In the genomic region with DNA sequence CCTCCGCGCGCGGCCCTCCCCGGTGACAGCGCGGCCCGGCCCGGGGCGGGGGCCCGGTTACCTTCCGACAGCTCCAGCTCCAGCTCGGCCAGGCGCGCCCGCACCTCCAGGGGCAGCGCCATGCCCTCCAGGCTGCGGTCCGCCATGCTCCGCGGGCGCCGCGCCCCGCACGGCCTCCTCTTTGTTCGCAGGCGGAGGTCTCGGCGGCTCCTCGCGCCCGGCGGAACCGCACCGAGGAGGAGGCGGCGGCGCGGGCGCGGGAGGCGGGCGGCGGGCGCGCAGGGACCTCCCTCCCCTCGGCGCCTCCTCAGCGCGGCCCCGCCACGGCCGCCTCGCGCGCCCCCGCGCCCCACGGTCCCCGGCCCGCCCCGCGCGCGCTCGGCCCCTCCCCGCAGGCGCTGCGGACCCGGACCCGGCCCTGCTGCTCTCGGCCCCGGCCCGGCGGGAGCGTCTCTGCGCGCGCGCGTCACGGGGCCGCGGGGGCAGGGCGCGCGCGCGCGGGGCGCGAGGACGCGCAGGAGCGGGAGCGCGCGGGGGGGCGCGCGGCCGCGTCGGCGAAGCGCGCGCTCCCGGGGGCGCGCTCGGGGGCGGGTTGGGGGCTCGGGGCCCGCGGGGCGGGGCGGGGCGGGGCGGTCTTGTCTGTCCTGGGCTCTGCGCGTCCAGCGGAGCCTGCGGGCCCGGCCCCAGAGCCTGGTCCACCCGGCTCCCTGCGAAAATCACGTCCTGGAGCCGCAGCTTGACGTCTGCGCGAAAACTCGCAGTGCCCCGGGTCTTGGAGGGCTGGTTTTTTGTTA, we compare ENCODE assay signal across 8 cellular contexts. TPM values are rescaled to one million over a fixed set of nuclear protein-coding genes. Genes with fewer than 3 reads are reported as not detected.
DNase-seq lines count a peak whose midpoint lies in the region; ATAC-seq and TF ChIP-seq lines count a peak whose summit lies in the region.

A gene with protein sequence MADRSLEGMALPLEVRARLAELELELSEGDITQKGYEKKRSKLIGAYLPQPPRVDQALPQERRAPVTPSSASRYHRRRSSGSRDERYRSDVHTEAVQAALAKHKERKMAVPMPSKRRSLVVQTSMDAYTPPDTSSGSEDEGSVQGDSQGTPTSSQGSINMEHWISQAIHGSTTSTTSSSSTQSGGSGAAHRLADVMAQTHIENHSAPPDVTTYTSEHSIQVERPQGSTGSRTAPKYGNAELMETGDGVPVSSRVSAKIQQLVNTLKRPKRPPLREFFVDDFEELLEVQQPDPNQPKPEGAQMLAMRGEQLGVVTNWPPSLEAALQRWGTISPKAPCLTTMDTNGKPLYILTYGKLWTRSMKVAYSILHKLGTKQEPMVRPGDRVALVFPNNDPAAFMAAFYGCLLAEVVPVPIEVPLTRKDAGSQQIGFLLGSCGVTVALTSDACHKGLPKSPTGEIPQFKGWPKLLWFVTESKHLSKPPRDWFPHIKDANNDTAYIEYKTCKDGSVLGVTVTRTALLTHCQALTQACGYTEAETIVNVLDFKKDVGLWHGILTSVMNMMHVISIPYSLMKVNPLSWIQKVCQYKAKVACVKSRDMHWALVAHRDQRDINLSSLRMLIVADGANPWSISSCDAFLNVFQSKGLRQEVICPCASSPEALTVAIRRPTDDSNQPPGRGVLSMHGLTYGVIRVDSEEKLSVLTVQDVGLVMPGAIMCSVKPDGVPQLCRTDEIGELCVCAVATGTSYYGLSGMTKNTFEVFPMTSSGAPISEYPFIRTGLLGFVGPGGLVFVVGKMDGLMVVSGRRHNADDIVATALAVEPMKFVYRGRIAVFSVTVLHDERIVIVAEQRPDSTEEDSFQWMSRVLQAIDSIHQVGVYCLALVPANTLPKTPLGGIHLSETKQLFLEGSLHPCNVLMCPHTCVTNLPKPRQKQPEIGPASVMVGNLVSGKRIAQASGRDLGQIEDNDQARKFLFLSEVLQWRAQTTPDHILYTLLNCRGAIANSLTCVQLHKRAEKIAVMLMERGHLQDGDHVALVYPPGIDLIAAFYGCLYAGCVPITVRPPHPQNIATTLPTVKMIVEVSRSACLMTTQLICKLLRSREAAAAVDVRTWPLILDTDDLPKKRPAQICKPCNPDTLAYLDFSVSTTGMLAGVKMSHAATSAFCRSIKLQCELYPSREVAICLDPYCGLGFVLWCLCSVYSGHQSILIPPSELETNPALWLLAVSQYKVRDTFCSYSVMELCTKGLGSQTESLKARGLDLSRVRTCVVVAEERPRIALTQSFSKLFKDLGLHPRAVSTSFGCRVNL (N-terminal part only) (minus strand): TSS at position 236 of the 794 bp plus-strand sequence. CDS start 90 bp downstream, at position 146.

- no peaks in the 10 kb centered on the region for H3K27me3 ChIP-seq in gastrocnemius medialis

- H3K27me3 Mint-ChIP-seq in central memory CD8-positive, alpha-beta T cell, result peaks cover 68% of the 10 kb centered on the region

- intact Hi-C loops in gastrocnemius medialis (cut with DNase I; ENCODE audit: low total_unique reads), result loop anchor here (2.0 to 10.0 kb wide), 5 partner anchors 98 to 355 kb away; a partner anchor contains a TSS

- no peak for TF ChIP-seq CTCF in gastrocnemius medialis (IDR thresholded peaks at IDR 0.05 in 4 of 5, conservative IDR thresholded peaks at IDR 0.05 in 1 of 5)

- no peaks in the 10 kb centered on the region for H3K9me3 Mint-ChIP-seq in central memory CD8-positive, alpha-beta T cell

- DNase-seq in DMS 273 (lab: John Stamatoyannopoulos, UW; ENCODE audit: unreplicated experiment), result peak; percentile 85
- no peak for DNase-seq in DMS 273 treated with DMSO at 0.1 percent for 48 hours (lab: John Stamatoyannopoulos, UW)
- DNase-seq in NCI-H446 treated with DMSO at 0.1 percent for 48 hours (lab: John Stamatoyannopoulos, UW), result peak; percentile 19
- no peak for DNase-seq in central memory CD8-positive, alpha-beta T cell (ENCODE audit: low spot score in 2 of 2)
- peak; percentile 95 for DNase-seq in iPS-NIHi7 (ENCODE audit: extremely low spot score)
- DNase-seq in gastrocnemius medialis, result peak; percentile 35 to 52
- no peak for DNase-seq in inferior parietal cortex (ENCODE audit: extremely low spot score)

- ATAC-seq in central memory CD8-positive, alpha-beta T cell (replicated peaks; ENCODE audit: extremely low read depth, poor library complexity, severe bottlenecking), result no peak
- ATAC-seq in gastrocnemius medialis, result peak; percentile 67 to 76
- no peak for ATAC-seq in HG02588 (IDR thresholded peaks at IDR 0.05; ENCODE audit: unreplicated experiment)

- H3K27ac Mint-ChIP-seq in central memory CD8-positive, alpha-beta T cell (ENCODE audit: low read depth), result no peak within 1 kb of the TSS

- no peaks in the 10 kb centered on the region for H3K9me3 ChIP-seq in gastrocnemius medialis

- H3K4me3 Mint-ChIP-seq in central memory CD8-positive, alpha-beta T cell, result peak within 1 kb of the TSS; percentile 32

- no peaks in the 10 kb centered on the region for H3K36me3 Mint-ChIP-seq in central memory CD8-positive, alpha-beta T cell (ENCODE audit: insufficient read depth)

- H3K36me3 ChIP-seq in gastrocnemius medialis, result no peaks in the 10 kb centered on the region

- H3K27ac ChIP-seq in gastrocnemius medialis, result peak within 1 kb of the TSS; percentile 80 to 88 (median 84)

- TF ChIP-seq POLR2A in gastrocnemius medialis (IDR thresholded peaks at IDR 0.05), result peak; percentile 67 to 73

- H3K4me1 Mint-ChIP-seq in central memory CD8-positive, alpha-beta T cell, result peaks cover 5% of the 10 kb centered on the region

- peak within 1 kb of the TSS; percentile 63 to 91 (median 80) for H3K4me3 ChIP-seq in gastrocnemius medialis

- H3K4me1 ChIP-seq in gastrocnemius medialis, result peaks cover 2 to 17% of the 10 kb centered on the region in 2 donors

- in situ Hi-C loops in gastrocnemius medialis (cut with MboI; ENCODE audit: low sequenced_read_pairs in 4 of 4), result loop anchor here in 3 of 4 donors (10.0 to 25.0 kb wide), 2 partner anchors 75 to 177 kb away; no protein-coding TSS in a partner anchor

RNA-seq across cellular contexts. Expression of the gene that starts here (rescaled TPM):
- total RNA-seq in gastrocnemius medialis, result 10 to 100 TPM; 19.1 to 60.0 (median 30.2) TPM

Comparison
In these comparisons a context has a peak if more than half of its experiments do, and no peak if none do; other contexts are left out.
1. DNase-seq: peak in DMS 273 (single experiment), NCI-H446 treated with DMSO at 0.1 percent for 48 hours (single experiment), iPS-NIHi7 (single experiment) and gastrocnemius medialis (2 of 2); none in DMS 273 treated with DMSO at 0.1 percent for 48 hours (single experiment), central memory CD8-positive, alpha-beta T cell (0 of 2) and inferior parietal cortex (single experiment).
2. ATAC-seq: peak in gastrocnemius medialis (2 of 2); none in central memory CD8-positive, alpha-beta T cell (single experiment) and HG02588 (single experiment).